1 cellular context compared by ENCODE assay signal in genomic region chr3:185815391-185816282, GRCh38.
A peak's percentile ranks its signal among the peaks of the same experiment; 100 is the strongest.
TF ChIP-seq lines count a peak whose summit lies in the region.

No MANE protein-coding gene starts in this region.

TF ChIP-seq in K562, 482 proteins besides CTCF, POLR2A, EP300 and RAD21 (continued from another document and continues in another):
- TF ChIP-seq, protein P1, sequence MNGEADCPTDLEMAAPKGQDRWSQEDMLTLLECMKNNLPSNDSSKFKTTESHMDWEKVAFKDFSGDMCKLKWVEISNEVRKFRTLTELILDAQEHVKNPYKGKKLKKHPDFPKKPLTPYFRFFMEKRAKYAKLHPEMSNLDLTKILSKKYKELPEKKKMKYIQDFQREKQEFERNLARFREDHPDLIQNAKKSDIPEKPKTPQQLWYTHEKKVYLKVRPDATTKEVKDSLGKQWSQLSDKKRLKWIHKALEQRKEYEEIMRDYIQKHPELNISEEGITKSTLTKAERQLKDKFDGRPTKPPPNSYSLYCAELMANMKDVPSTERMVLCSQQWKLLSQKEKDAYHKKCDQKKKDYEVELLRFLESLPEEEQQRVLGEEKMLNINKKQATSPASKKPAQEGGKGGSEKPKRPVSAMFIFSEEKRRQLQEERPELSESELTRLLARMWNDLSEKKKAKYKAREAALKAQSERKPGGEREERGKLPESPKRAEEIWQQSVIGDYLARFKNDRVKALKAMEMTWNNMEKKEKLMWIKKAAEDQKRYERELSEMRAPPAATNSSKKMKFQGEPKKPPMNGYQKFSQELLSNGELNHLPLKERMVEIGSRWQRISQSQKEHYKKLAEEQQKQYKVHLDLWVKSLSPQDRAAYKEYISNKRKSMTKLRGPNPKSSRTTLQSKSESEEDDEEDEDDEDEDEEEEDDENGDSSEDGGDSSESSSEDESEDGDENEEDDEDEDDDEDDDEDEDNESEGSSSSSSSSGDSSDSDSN (IDR thresholded peaks at IDR 0.05; ENCODE audit: borderline replicate concordance in 1 of 2, low read depth in 2 of 2, low read length in 2 of 2): no peak
- TF ChIP-seq FIP1L1 (IDR thresholded peaks at IDR 0.05; ENCODE audit: low read depth, low read length, poor library complexity, severe bottlenecking): no peak
- no peak for TF ChIP-seq STAT5B (CRISPR knock-in tag; IDR thresholded peaks at IDR 0.05)
- 0 out of 2 replicates have a peak, but pooled peaks have one; percentile 20 for TF ChIP-seq TFAP4 (CRISPR knock-in tag; IDR thresholded peaks at IDR 0.05; ENCODE audit: borderline replicate concordance)
- peak; percentile 36; the same call in 1 of the 2 replicates for TF ChIP-seq TAL1 (IDR thresholded peaks at IDR 0.05)
- TF ChIP-seq, protein P2, sequence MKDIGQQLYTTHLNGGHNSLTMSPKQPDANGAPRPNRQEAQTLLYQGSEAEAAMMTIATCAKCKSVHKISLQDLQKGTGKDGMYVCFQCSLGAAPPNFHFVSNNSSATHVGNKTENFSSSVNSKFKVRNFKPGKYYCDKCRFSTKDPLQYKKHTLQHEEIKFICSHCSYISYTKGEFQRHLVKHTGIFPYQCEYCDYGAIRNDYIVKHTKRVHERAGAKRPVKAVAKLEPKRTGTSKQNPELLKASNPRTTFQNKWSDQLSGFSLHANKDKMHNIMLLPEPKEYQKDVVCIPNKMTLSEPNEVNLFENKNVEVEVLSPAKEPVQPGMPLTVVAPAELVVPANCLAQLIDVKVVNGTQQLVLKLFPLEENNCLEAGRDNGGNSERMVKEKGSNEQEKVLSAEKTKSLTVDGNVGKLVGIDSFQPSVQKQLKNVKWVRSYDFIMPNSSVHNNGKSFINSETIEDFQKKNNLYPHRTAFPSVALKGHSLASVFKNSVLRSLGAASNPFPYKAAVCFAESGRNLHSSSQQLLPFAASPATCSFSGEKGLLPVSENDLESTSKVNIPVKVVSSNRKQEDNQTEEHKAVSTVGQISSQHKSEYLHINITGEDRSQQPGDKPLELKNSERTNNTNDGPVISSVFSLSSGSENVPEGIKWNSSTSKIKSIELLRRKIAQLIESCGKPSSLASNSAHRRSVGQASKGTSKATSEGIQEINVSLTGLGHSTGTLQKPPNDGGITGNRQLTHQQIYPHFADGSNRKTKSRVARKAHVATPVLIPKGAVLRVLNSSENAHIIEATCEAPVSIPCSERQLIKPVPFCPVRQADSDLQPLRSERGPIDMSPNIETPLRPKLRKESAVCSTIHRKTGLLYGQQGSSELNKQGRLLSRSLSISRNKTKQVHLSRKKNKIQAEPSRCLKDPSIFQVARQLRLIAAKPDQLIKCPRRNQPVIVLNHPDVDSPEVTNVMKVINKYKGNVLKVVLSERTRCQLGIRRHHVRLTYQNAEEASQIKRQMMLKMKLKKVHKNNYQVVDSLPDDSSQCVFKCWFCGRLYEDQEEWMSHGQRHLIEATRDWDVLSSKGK (CRISPR knock-in tag; IDR thresholded peaks at IDR 0.05): no peak
- TF ChIP-seq, protein P3, sequence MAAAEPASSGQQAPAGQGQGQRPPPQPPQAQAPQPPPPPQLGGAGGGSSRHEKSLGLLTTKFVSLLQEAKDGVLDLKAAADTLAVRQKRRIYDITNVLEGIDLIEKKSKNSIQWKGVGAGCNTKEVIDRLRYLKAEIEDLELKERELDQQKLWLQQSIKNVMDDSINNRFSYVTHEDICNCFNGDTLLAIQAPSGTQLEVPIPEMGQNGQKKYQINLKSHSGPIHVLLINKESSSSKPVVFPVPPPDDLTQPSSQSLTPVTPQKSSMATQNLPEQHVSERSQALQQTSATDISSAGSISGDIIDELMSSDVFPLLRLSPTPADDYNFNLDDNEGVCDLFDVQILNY (CRISPR knock-in tag; IDR thresholded peaks at IDR 0.05): no peak
- TF ChIP-seq PREB (CRISPR knock-in tag; IDR thresholded peaks at IDR 0.05): no peak
- no peak for TF ChIP-seq ID3 (CRISPR knock-in tag; IDR thresholded peaks at IDR 0.05)
- peak; percentile 75 for TF ChIP-seq ID3 (tag; IDR thresholded peaks at IDR 0.05)
- no peak for TF ChIP-seq TAF7 (tag; IDR thresholded peaks at IDR 0.05)
- peak in 1 of 2 experiments; percentile 58; a peak in 1 of 4 replicates for TF ChIP-seq SIN3A (IDR thresholded peaks at IDR 0.05; ENCODE audit: borderline replicate concordance in 2 of 2, control insufficient read depth in 1 of 2, low read depth in 2 of 2, low read length in 2 of 2)
- TF ChIP-seq ZBTB5 (IDR thresholded peaks at IDR 0.05): no peak
- no peak for TF ChIP-seq CREB5 (CRISPR knock-in tag; IDR thresholded peaks at IDR 0.05)
- TF ChIP-seq, protein P4, sequence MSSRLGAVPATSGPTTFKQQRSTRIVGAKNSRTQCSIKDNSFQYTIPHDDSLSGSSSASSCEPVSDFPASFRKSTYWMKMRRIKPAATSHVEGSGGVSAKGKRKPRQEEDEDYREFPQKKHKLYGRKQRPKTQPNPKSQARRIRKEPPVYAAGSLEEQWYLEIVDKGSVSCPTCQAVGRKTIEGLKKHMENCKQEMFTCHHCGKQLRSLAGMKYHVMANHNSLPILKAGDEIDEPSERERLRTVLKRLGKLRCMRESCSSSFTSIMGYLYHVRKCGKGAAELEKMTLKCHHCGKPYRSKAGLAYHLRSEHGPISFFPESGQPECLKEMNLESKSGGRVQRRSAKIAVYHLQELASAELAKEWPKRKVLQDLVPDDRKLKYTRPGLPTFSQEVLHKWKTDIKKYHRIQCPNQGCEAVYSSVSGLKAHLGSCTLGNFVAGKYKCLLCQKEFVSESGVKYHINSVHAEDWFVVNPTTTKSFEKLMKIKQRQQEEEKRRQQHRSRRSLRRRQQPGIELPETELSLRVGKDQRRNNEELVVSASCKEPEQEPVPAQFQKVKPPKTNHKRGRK (tag; IDR thresholded peaks at IDR 0.05): no peak
- no peak for TF ChIP-seq TOE1 (IDR thresholded peaks at IDR 0.05; ENCODE audit: borderline replicate concordance)
- no peak for TF ChIP-seq TOE1 (CRISPR knock-in tag; IDR thresholded peaks at IDR 0.05; ENCODE audit: borderline replicate concordance, low read depth)
- no peak for TF ChIP-seq NUFIP1 (IDR thresholded peaks at IDR 0.05; ENCODE audit: partially characterized antibody)
- TF ChIP-seq TSC22D4 (tag; IDR thresholded peaks at IDR 0.05): no peak
- no peak for TF ChIP-seq ZNF57 (CRISPR knock-in tag; IDR thresholded peaks at IDR 0.05)
- no peak for TF ChIP-seq TARDBP (IDR thresholded peaks at IDR 0.05)
- no peak for TF ChIP-seq SRSF1 (IDR thresholded peaks at IDR 0.05; ENCODE audit: low read depth, low read length)
- TF ChIP-seq, protein P5, sequence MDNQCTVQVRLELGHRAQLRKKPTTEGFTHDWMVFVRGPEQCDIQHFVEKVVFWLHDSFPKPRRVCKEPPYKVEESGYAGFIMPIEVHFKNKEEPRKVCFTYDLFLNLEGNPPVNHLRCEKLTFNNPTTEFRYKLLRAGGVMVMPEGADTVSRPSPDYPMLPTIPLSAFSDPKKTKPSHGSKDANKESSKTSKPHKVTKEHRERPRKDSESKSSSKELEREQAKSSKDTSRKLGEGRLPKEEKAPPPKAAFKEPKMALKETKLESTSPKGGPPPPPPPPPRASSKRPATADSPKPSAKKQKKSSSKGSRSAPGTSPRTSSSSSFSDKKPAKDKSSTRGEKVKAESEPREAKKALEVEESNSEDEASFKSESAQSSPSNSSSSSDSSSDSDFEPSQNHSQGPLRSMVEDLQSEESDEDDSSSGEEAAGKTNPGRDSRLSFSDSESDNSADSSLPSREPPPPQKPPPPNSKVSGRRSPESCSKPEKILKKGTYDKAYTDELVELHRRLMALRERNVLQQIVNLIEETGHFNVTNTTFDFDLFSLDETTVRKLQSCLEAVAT (IDR thresholded peaks at IDR 0.05): peak in 1 of 2 experiments; percentile 49; a peak in 1 of 4 replicates
- no peak for TF ChIP-seq SETDB1 (IDR thresholded peaks at IDR 0.05; ENCODE audit: low read length)
- TF ChIP-seq ZNF695 (CRISPR knock-in tag; IDR thresholded peaks at IDR 0.05): no peak
- no peak for TF ChIP-seq ZKSCAN8 (CRISPR knock-in tag; IDR thresholded peaks at IDR 0.05)
- no peak for TF ChIP-seq ZNF311 (CRISPR knock-in tag; IDR thresholded peaks at IDR 0.05)
- no peak for TF ChIP-seq ZHX1 (conservative IDR thresholded peaks at IDR 0.05; ENCODE audit: low read length)
- TF ChIP-seq, protein P6, sequence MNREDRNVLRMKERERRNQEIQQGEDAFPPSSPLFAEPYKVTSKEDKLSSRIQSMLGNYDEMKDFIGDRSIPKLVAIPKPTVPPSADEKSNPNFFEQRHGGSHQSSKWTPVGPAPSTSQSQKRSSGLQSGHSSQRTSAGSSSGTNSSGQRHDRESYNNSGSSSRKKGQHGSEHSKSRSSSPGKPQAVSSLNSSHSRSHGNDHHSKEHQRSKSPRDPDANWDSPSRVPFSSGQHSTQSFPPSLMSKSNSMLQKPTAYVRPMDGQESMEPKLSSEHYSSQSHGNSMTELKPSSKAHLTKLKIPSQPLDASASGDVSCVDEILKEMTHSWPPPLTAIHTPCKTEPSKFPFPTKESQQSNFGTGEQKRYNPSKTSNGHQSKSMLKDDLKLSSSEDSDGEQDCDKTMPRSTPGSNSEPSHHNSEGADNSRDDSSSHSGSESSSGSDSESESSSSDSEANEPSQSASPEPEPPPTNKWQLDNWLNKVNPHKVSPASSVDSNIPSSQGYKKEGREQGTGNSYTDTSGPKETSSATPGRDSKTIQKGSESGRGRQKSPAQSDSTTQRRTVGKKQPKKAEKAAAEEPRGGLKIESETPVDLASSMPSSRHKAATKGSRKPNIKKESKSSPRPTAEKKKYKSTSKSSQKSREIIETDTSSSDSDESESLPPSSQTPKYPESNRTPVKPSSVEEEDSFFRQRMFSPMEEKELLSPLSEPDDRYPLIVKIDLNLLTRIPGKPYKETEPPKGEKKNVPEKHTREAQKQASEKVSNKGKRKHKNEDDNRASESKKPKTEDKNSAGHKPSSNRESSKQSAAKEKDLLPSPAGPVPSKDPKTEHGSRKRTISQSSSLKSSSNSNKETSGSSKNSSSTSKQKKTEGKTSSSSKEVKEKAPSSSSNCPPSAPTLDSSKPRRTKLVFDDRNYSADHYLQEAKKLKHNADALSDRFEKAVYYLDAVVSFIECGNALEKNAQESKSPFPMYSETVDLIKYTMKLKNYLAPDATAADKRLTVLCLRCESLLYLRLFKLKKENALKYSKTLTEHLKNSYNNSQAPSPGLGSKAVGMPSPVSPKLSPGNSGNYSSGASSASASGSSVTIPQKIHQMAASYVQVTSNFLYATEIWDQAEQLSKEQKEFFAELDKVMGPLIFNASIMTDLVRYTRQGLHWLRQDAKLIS (CRISPR knock-in tag; IDR thresholded peaks at IDR 0.05): peak; percentile 35; the same call in 1 of the 2 replicates
- no peak for TF ChIP-seq SLC30A9 (CRISPR knock-in tag; IDR thresholded peaks at IDR 0.05)
